ENCODE assay signal across 8 cellular contexts in genomic region chr17:75764417-75764710, GRCh38. TPM values are rescaled to one million over a fixed set of nuclear protein-coding genes. Genes with fewer than 3 reads are reported as not detected.
DNase-seq lines count a peak whose midpoint lies in the region; ATAC-seq and TF ChIP-seq lines count a peak whose summit lies in the region.

No MANE protein-coding gene starts in this region.

- no peak for TF ChIP-seq CTCF in kidney epithelial cell (IDR thresholded peaks at IDR 0.05; ENCODE audit: insufficient read depth, low read length, poor library complexity, severe bottlenecking)

- H3K9me3 Mint-ChIP-seq in T-helper 2 cell treated with Interferon-gamma antibody and Interleukin-4, amounts not matched to agents 5 μg/mL and 100 μg/mL, for 36 hours = no peaks in the 10 kb centered on the region
- H3K9me3 Mint-ChIP-seq in activated naive CD8-positive, alpha-beta T cell (ENCODE audit: low read depth) = no peaks in the 10 kb centered on the region

- peak overlapping the region; percentile 70 for H3K27ac Mint-ChIP-seq in T-helper 2 cell treated with Interferon-gamma antibody and Interleukin-4, amounts not matched to agents 5 μg/mL and 100 μg/mL, for 36 hours
- H3K27ac Mint-ChIP-seq in activated naive CD8-positive, alpha-beta T cell = no peak overlapping the region

- DNase-seq in T-helper 2 cell treated with Interferon-gamma antibody and Interleukin-4, amounts not matched to agents 5 μg/mL and 100 μg/mL, for 36 hours (ENCODE audit: low spot score) = no peak
- DNase-seq in T-helper 2 cell = no peak
- no peak for DNase-seq in kidney epithelial cell (ENCODE audit: low read depth)
- no peak for DNase-seq in germinal center (ENCODE audit: low spot score)
- DNase-seq in NCI-H226 = no peak

- H3K4me3 ChIP-seq in kidney epithelial cell (ENCODE audit: low read depth, low read length) = peak overlapping the region; percentile 53

- H3K36me3 Mint-ChIP-seq in T-helper 2 cell treated with Interferon-gamma antibody and Interleukin-4, amounts not matched to agents 5 μg/mL and 100 μg/mL, for 36 hours (ENCODE audit: low read depth) = no peaks in the 10 kb centered on the region
- H3K36me3 Mint-ChIP-seq in activated naive CD8-positive, alpha-beta T cell = no peaks in the 10 kb centered on the region

- H3K4me1 Mint-ChIP-seq in T-helper 2 cell treated with Interferon-gamma antibody and Interleukin-4, amounts not matched to agents 5 μg/mL and 100 μg/mL, for 36 hours (ENCODE audit: low read depth) = peaks cover 5% of the 10 kb centered on the region
- H3K4me1 Mint-ChIP-seq in activated naive CD8-positive, alpha-beta T cell (ENCODE audit: low read depth) = peaks cover 14% of the 10 kb centered on the region

- peak overlapping the region; percentile 81 for H3K4me3 Mint-ChIP-seq in T-helper 2 cell treated with Interferon-gamma antibody and Interleukin-4, amounts not matched to agents 5 μg/mL and 100 μg/mL, for 36 hours
- peak overlapping the region; percentile 76 for H3K4me3 Mint-ChIP-seq in activated naive CD8-positive, alpha-beta T cell

- H3K36me3 ChIP-seq in kidney epithelial cell (ENCODE audit: control insufficient read depth, insufficient read depth, low read length) = no peaks in the 10 kb centered on the region

- ATAC-seq in GM18519 (IDR thresholded peaks at IDR 0.05; ENCODE audit: low FRiP score, unreplicated experiment) = no peak

- no peaks in the 10 kb centered on the region for H3K27me3 Mint-ChIP-seq in T-helper 2 cell treated with Interferon-gamma antibody and Interleukin-4, amounts not matched to agents 5 μg/mL and 100 μg/mL, for 36 hours (ENCODE audit: low read depth)
- H3K27me3 Mint-ChIP-seq in activated naive CD8-positive, alpha-beta T cell = no peaks in the 10 kb centered on the region

- peak overlapping the region; percentile 84 for H3K27ac ChIP-seq in temporal lobe (ENCODE audit: low read depth, low read length)

- H3K27me3 ChIP-seq in kidney epithelial cell (ENCODE audit: control insufficient read depth, insufficient read depth, low read length) = no peaks in the 10 kb centered on the region

RNA-seq across cellular contexts. Expression of gene GALK1, which starts 0.6 kb away (rescaled TPM):
- total RNA-seq in kidney epithelial cell (18.7 and 21.2 TPM in 2 replicates), temporal lobe (6.4 TPM)

RNA-seq across cellular contexts. Expression of gene UNK, which starts 20.2 kb away (rescaled TPM):
- total RNA-seq in kidney epithelial cell (18.6 and 23.7 TPM in 2 replicates), temporal lobe (24.8 TPM)

RNA-seq across cellular contexts. Expression of gene ITGB4, which starts 43.1 kb away (rescaled TPM):
- total RNA-seq in kidney epithelial cell (17.8 and 27.9 TPM in 2 replicates), temporal lobe (3.7 TPM)
